In genomic region chr17:47298712-47299111, GRCh38 we compare ENCODE assay signal across 1 cellular context.
TF ChIP-seq lines count a peak whose summit lies in the region.

No MANE protein-coding gene starts in this region.

TF ChIP-seq in HepG2, 621 proteins besides CTCF, POLR2A, EP300 and RAD21:
- TF ChIP-seq FOXP1 (IDR thresholded peaks at IDR 0.05) (no peak), FOXP1 (CRISPR knock-in tag; IDR thresholded peaks at IDR 0.05) (no peak), ZFAT (CRISPR knock-in tag; conservative IDR thresholded peaks at IDR 0.05) (no peak), MAFK (conservative IDR thresholded peaks at IDR 0.05 in 1 of 2, IDR thresholded peaks at IDR 0.05 in 1 of 2; ENCODE audit: low read length in 2 of 2) (peak; percentile 40 to 70), ZNF329 (CRISPR knock-in tag; IDR thresholded peaks at IDR 0.05; ENCODE audit: low read depth) (no peak), ZNF772 (CRISPR knock-in tag; IDR thresholded peaks at IDR 0.05) (no peak), SNAPC2 (CRISPR knock-in tag; IDR thresholded peaks at IDR 0.05) (no peak), HMGXB3 (CRISPR knock-in tag; IDR thresholded peaks at IDR 0.05; ENCODE audit: borderline replicate concordance) (no peak), CSRNP2 (CRISPR knock-in tag; conservative IDR thresholded peaks at IDR 0.05; ENCODE audit: low read depth) (no peak), ZNF850 (CRISPR knock-in tag; conservative IDR thresholded peaks at IDR 0.05) (no peak)
